24 cellular contexts compared by ENCODE assay signal in the genomic region with DNA sequence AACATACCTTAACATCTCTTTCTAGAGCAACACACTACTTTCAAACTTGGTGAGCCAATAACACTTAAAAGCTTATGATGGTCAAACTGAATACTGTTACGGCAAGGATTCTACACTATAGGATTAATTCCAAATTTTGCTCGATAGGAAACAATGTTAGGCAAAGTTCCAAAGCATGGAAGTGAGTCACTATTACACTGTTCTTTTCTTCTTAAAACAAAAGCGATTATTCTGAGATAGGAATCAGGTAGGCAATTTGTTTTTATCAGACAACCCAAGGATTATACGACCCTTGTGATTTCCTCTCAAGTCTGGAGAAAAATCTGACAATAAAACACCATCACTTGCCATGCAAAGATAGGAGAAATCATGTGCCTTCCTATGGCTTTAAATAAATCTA.
A peak's percentile ranks its signal among the peaks of the same experiment; 100 is the strongest.
DNase-seq lines count a peak whose midpoint lies in the region; ATAC-seq and TF ChIP-seq lines count a peak whose summit lies in the region.
"Had no signal": no experiment of that assay in that cellular context is flagged by ENCODE, and none has a peak within 500 bp of the region (broad histone marks: within the 10 kb centered on the region; RNA-seq: fewer than 3 reads in every experiment).

No MANE protein-coding gene starts in this region.

- intact Hi-C loops in mammary epithelial cell (cut with micrococcal nuclease) = no loop called here

- dilution Hi-C loops in mammary epithelial cell (cut with HindIII; ENCODE audit: low sequenced_read_pairs) = loop anchor here (5.0 kb wide), 1 partner anchor 47 kb away; no protein-coding TSS in a partner anchor

- H2AFZ ChIP-seq in GM23248 (no peak overlapping the region), mammary epithelial cell (ENCODE audit: low read depth, low read length) (no peak overlapping the region), trophoblast cell (ENCODE audit: insufficient read depth, low read length, poor library complexity) (no peak overlapping the region)

- H4K20me1 ChIP-seq in GM23248 (ENCODE audit: insufficient read depth) (no peaks in the 10 kb centered on the region; the same call in 1 of the 2 replicates), mammary epithelial cell (ENCODE audit: insufficient read depth, low read length) (peaks cover 2% of the 10 kb centered on the region)

- WGBS in GM23248 (ENCODE audit: low coverage in 1 of 2, low lambda C conversion rate in 2 of 2, missing lambda C conversion rate in 2 of 2), 2 experiments = 57% methylated on average over 4 of the region's 4 CpGs
- WGBS in mammary epithelial cell (ENCODE audit: low coverage, missing lambda C conversion rate) = 19% methylated on average over 4 of the region's 4 CpGs
- no CpG with 5 or more reads among the region's 4 CpGs for WGBS in trophoblast cell (ENCODE audit: extremely low coverage, insufficient coverage, insufficient read length)

- no peak overlapping the region for H3K4ac ChIP-seq in trophoblast cell (ENCODE audit: low read depth, low read length)

- H3F3A ChIP-seq in GM23248 (ENCODE audit: insufficient read depth) = no peaks in the 10 kb centered on the region

- H4K12ac ChIP-seq in trophoblast cell (ENCODE audit: low read depth, low read length) = no peak overlapping the region

- H3K9me3 ChIP-seq in GM23248 (ENCODE audit: low read depth) = no peaks in the 10 kb centered on the region
- no peaks in the 10 kb centered on the region for H3K9me3 ChIP-seq in mammary epithelial cell (replicated peaks; ENCODE audit: insufficient read depth, low read length)
- no peaks in the 10 kb centered on the region for H3K9me3 ChIP-seq in trophoblast cell (ENCODE audit: insufficient read depth, low read depth, low read length)
- H3K9me3 ChIP-seq: BLaER1 treated with 17β-estradiol and CSF1 and Interleukin-3, amounts not matched to agents 10 nM and 100 nM; Caco-2; SJSA1 had no signal

- no peak overlapping the region for H4K91ac ChIP-seq in trophoblast cell (ENCODE audit: low read depth, low read length)

- H3K9me2 ChIP-seq in GM23248 (ENCODE audit: insufficient read depth) = no peaks in the 10 kb centered on the region

- H3K4me1 ChIP-seq in GM23248 (ENCODE audit: insufficient read depth) (no peaks in the 10 kb centered on the region), mammary epithelial cell (ENCODE audit: insufficient read depth, low read length) (no peaks in the 10 kb centered on the region), trophoblast cell (ENCODE audit: control insufficient read depth in 1 of 2, insufficient read depth in 2 of 2, low read length in 2 of 2) (no peaks in the 10 kb centered on the region)
- H3K4me1 ChIP-seq: BLaER1 treated with 17β-estradiol and CSF1 and Interleukin-3, amounts not matched to agents 10 nM and 100 nM; Caco-2; SJSA1 had no signal

- no peak overlapping the region for H3K14ac ChIP-seq in trophoblast cell (ENCODE audit: low read length)

- H3K36me3 ChIP-seq in GM23248 (ENCODE audit: low read depth) (peaks cover 41% of the 10 kb centered on the region), mammary epithelial cell (ENCODE audit: insufficient read depth, low read length) (peaks cover 5% of the 10 kb centered on the region), trophoblast cell (ENCODE audit: control insufficient read depth in 1 of 2, insufficient read depth in 2 of 2, low read length in 2 of 2) (peaks cover 8 to 17% of the 10 kb centered on the region in 2 experiments)

- no peak overlapping the region for H2BK120ac ChIP-seq in trophoblast cell (ENCODE audit: insufficient read depth, low read length, poor library complexity)

- H3K79me2 ChIP-seq in GM23248 (ENCODE audit: insufficient read depth) (peaks cover 61% of the 10 kb centered on the region), mammary epithelial cell (ENCODE audit: insufficient read depth, low read length) (peaks cover 19% of the 10 kb centered on the region), trophoblast cell (ENCODE audit: control insufficient read depth, insufficient read depth, low read length, poor library complexity) (no peaks in the 10 kb centered on the region)

- no peak overlapping the region for H2AK5ac ChIP-seq in trophoblast cell (ENCODE audit: low read length)

- no peaks in the 10 kb centered on the region for H3K27me3 ChIP-seq in GM23248 (replicated peaks; ENCODE audit: insufficient read depth)
- H3K27me3 ChIP-seq in mammary epithelial cell (ENCODE audit: insufficient read depth, low read length) = no peaks in the 10 kb centered on the region
- no peaks in the 10 kb centered on the region for H3K27me3 ChIP-seq in trophoblast cell (ENCODE audit: insufficient read depth, low read length)
- H3K27me3 ChIP-seq: SJSA1 had no signal

- no peak overlapping the region for H3K9ac ChIP-seq in GM23248
- no peak overlapping the region for H3K9ac ChIP-seq in mammary epithelial cell (ENCODE audit: insufficient read depth, low read length)
- no peak overlapping the region for H3K9ac ChIP-seq in trophoblast cell (ENCODE audit: low read length)
- H3K9ac ChIP-seq: BLaER1 treated with 17β-estradiol and CSF1 and Interleukin-3, amounts not matched to agents 10 nM and 100 nM had no signal

- no peak for ATAC-seq in GM21381 (IDR thresholded peaks at IDR 0.05; ENCODE audit: unreplicated experiment)
- ATAC-seq: Right ventricle myocardium inferior had no signal

- no peak overlapping the region for H4K8ac ChIP-seq in trophoblast cell (ENCODE audit: low read depth, low read length)

- no peak overlapping the region for H2BK5ac ChIP-seq in trophoblast cell (ENCODE audit: low read depth, low read length, poor library complexity)

- no peak overlapping the region for H3K27ac ChIP-seq in GM23248
- no peak overlapping the region for H3K27ac ChIP-seq in mammary epithelial cell (ENCODE audit: insufficient read depth, low read depth, low read length)
- no peak overlapping the region for H3K27ac ChIP-seq in trophoblast cell (ENCODE audit: low read depth, low read length)
- H3K27ac ChIP-seq: BLaER1 treated with 17β-estradiol and CSF1 and Interleukin-3, amounts not matched to agents 10 nM and 100 nM; SJSA1 had no signal

- H2BK12ac ChIP-seq in trophoblast cell (ENCODE audit: low read length) = no peak overlapping the region

- CTCF ChIA-PET in mammary epithelial cell (lab: Charles Lee; ENCODE audit: low non-redundant PET) = no interaction called here

- in situ Hi-C loops in GM23248 (cut with MboI) = no loop called here
- in situ Hi-C loops in mammary epithelial cell (cut with MboI; ENCODE audit: low sequenced_read_pairs in 2 of 2) = no loop called here

- no peak overlapping the region for H3K18ac ChIP-seq in trophoblast cell (ENCODE audit: low read length)

- no peak for TF ChIP-seq CTCF in mammary epithelial cell (conservative IDR thresholded peaks at IDR 0.05 in 1 of 2, IDR thresholded peaks at IDR 0.05 in 1 of 2; ENCODE audit: extremely low read depth in 1 of 2, insufficient read depth in 1 of 2, low read depth in 1 of 2, low read length in 2 of 2)

- H3K79me1 ChIP-seq in trophoblast cell (ENCODE audit: low read length) = no peaks in the 10 kb centered on the region

- DNase-seq in GM23248 (peak; percentile 12), mammary epithelial cell (peak; percentile 12), fibroblast of peridontal ligament (ENCODE audit: extremely low read depth) (peak; percentile 2), trophoblast cell (no peak), HPDE6-E6E7 (ENCODE audit: extremely low spot score) (no peak), NCI-H82 treated with DMSO at 0.1 percent for 48 hours (lab: John Stamatoyannopoulos, UW; ENCODE audit: unreplicated experiment) (no peak)
- DNase-seq: ACHN; Caco-2; CD4-positive, alpha-beta memory T cell; DMS153; GF-D8; H9; HFFc6; KG1; NCI-H1092 treated with DMSO at 0.1 percent for 48 hours; NCI-H146; NCI-H2029 treated with DMSO at 0.1 percent for 48 hours; NCI-H226; NCI-H524; NCI-H774 had no signal

- BruUV-seq in mammary epithelial cell (replicated peaks; lab: Mats Ljungman, UMichigan) = no TSS peak

- H3K4me2 ChIP-seq in GM23248 (ENCODE audit: unreplicated experiment) = no peak overlapping the region
- no peak overlapping the region for H3K4me2 ChIP-seq in mammary epithelial cell (ENCODE audit: insufficient read depth, low read depth, low read length)
- H3K4me2 ChIP-seq in trophoblast cell (ENCODE audit: low read length) = no peak overlapping the region
- H3K4me2 ChIP-seq: BLaER1 treated with 17β-estradiol and CSF1 and Interleukin-3, amounts not matched to agents 10 nM and 100 nM had no signal

- H3K4me3 ChIP-seq in GM23248 (no peak overlapping the region), mammary epithelial cell (replicated peaks in 1 of 3; ENCODE audit: insufficient read depth in 1 of 3, low read depth in 2 of 3, low read length in 3 of 3) (no peak overlapping the region), trophoblast cell (ENCODE audit: low read depth, low read length) (no peak overlapping the region)
- H3K4me3 ChIP-seq: BLaER1 treated with 17β-estradiol and CSF1 and Interleukin-3, amounts not matched to agents 10 nM and 100 nM; SJSA1 had no signal

- no peak overlapping the region for H3K23ac ChIP-seq in trophoblast cell (ENCODE audit: low read length)

Comparison
In these comparisons a context has a peak if more than half of its experiments do, and no peak if none do; other contexts are left out.
1. DNase-seq: peak in GM23248 (single experiment), mammary epithelial cell (single experiment) and fibroblast of peridontal ligament (single experiment); none in trophoblast cell (0 of 2), HPDE6-E6E7 (single experiment) and NCI-H82 treated with DMSO at 0.1 percent for 48 hours (single experiment).